In the genomic region with DNA sequence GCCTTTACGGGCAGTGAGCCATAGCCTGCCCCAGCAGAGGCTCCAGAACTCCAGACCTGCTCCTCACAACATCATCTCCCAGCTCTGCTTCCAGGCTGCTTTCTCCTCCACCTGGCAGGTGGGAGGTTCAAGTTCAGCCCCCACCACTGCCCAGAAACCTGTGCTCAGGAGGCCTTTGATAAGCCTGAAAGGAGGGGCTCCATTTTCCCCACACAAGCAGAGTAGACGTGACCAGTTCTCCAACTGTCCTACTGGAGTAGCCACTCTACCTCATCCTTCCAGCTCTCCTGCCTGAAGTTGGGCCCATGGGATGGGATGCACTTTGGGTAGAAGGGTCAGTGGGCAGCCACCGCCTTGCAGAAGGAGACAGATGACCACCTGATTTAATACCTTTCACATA, we compare ENCODE assay signal across 10 cellular contexts. TPM values are rescaled to one million over a fixed set of nuclear protein-coding genes. Genes with fewer than 3 reads are reported as not detected.
"Had no signal": no experiment of that assay in that cellular context is flagged by ENCODE, and none has a peak within 500 bp of the region (broad histone marks: within the 10 kb centered on the region; RNA-seq: fewer than 3 reads in every experiment).

No MANE protein-coding gene starts in this region.

- H3K4me3 Mint-ChIP-seq: activated naive CD4-positive, alpha-beta T cell treated with anti-CD3 and anti-CD28 coated beads for 36 hours; activated naive CD8-positive, alpha-beta T cell treated with anti-CD3 and anti-CD28 coated beads, Interleukin-2, amount 50 U/mL, for 24 hours; stimulated activated naive CD8-positive, alpha-beta T cell treated with anti-CD3 and anti-CD28 coated beads, Interleukin-15, amount 100 ng/mL, for 72 hours had no signal

- H3K9me3 Mint-ChIP-seq: activated naive CD4-positive, alpha-beta T cell treated with anti-CD3 and anti-CD28 coated beads for 36 hours; activated naive CD8-positive, alpha-beta T cell treated with anti-CD3 and anti-CD28 coated beads, Interleukin-2, amount 50 U/mL, for 24 hours; stimulated activated naive CD8-positive, alpha-beta T cell treated with anti-CD3 and anti-CD28 coated beads, Interleukin-15, amount 100 ng/mL, for 72 hours had no signal

- H3K27ac Mint-ChIP-seq: activated naive CD4-positive, alpha-beta T cell treated with anti-CD3 and anti-CD28 coated beads for 36 hours; activated naive CD8-positive, alpha-beta T cell treated with anti-CD3 and anti-CD28 coated beads, Interleukin-2, amount 50 U/mL, for 24 hours; stimulated activated naive CD8-positive, alpha-beta T cell treated with anti-CD3 and anti-CD28 coated beads, Interleukin-15, amount 100 ng/mL, for 72 hours had no signal

- DNase-seq: activated naive CD4-positive, alpha-beta T cell treated with anti-CD3 and anti-CD28 coated beads for 36 hours; activated naive CD8-positive, alpha-beta T cell treated with anti-CD3 and anti-CD28 coated beads, Interleukin-2, amount 50 U/mL, for 24 hours; colonic mucosa; mesendoderm; pancreas; retina; stimulated activated naive CD8-positive, alpha-beta T cell treated with anti-CD3 and anti-CD28 coated beads, Interleukin-15, amount 100 ng/mL, for 72 hours had no signal

- H3K36me3 ChIP-seq: colonic mucosa, pancreas, thoracic aorta had no signal

- H3K4me3 ChIP-seq: colonic mucosa, pancreas, SK-N-MC had no signal

- H3K27ac ChIP-seq: colonic mucosa, pancreas, SK-N-MC had no signal

- H3K4me1 Mint-ChIP-seq: activated naive CD8-positive, alpha-beta T cell treated with anti-CD3 and anti-CD28 coated beads, Interleukin-2, amount 50 U/mL, for 24 hours; stimulated activated naive CD8-positive, alpha-beta T cell treated with anti-CD3 and anti-CD28 coated beads, Interleukin-15, amount 100 ng/mL, for 72 hours had no signal

- FAIRE-seq: pancreas had no signal

- H3K9me3 ChIP-seq: colonic mucosa, pancreas, thoracic aorta had no signal

- H3K4me1 ChIP-seq: colonic mucosa had no signal

- H3K27me3 ChIP-seq: colonic mucosa, pancreas had no signal

RNA-seq across cellular contexts. Expression of a gene that starts 53.3 kb away (rescaled TPM):
- total RNA-seq: activated CD8-positive, alpha-beta memory T cell treated with anti-CD3 and anti-CD28 coated beads for 36 hours had no signal
